Comparison of ENCODE assay signal across 8 cellular contexts in the genomic region with DNA sequence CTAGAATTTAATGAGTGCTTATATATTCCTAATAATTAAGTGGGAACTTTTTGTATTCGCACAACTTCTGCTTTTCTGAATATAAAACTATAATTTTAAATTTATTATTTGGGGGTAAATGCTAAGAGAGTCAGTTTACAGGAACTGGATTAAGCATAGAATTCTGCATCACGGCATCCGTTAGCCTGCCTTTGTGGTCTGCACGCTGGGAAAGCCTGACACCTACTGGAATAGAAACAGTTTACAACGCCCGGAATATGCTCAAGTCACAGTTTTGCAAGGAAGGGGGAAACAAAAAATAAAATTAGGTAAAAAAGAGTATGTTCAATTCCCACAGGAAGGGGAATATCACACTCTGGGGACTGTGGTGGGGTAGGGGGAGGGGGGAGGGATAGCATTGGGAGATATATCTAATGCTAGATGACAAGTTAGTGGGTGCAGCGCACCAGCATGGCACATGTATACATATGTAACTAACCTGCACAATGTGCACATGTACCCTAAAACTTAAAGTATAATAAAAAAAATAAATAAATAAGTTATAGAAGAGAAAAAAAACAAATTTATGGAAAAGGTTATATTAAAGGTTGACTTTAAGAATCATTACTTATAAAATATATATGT. TPM values are rescaled to one million over a fixed set of nuclear protein-coding genes. Genes with fewer than 3 reads are reported as not detected.
A peak's percentile ranks its signal among the peaks of the same experiment; 100 is the strongest.
DNase-seq lines count a peak whose midpoint lies in the region; ATAC-seq and TF ChIP-seq lines count a peak whose summit lies in the region.
"Not testable (repeated sequence)": the region's sequence is repeated elsewhere in the genome, so short reads cannot be mapped to it uniquely, and the experiment has no call there.

No MANE protein-coding gene starts in this region.

- not testable (repeated sequence) for H3K4me3 ChIP-seq in MG63; fibroblast of lung (replicated peaks in 1 of 4; ENCODE audit: control extremely low read depth in 1 of 4, insufficient read depth in 1 of 4, low read depth in 3 of 4, low read length in 4 of 4); testis

- H3K9me3 ChIP-seq in MG63; fibroblast of lung (ENCODE audit: control insufficient read depth, insufficient read depth, low read depth, low read length); testis: not testable (repeated sequence)

- H3K9me3 Mint-ChIP-seq in naive thymus-derived CD8-positive, alpha-beta T cell = not testable (repeated sequence)

- H3K4me1 Mint-ChIP-seq in naive thymus-derived CD8-positive, alpha-beta T cell = not testable (repeated sequence)

- not testable (repeated sequence) for H2AFZ ChIP-seq in fibroblast of lung (ENCODE audit: low read length)

- DNase-seq in MG63 (peak; percentile 16), RWPE1 (ENCODE audit: low spot score) (peak; percentile 49), fibroblast of lung (ENCODE audit: low read depth in 2 of 2) (peak; percentile 38 to 77), testis (peak; percentile 70)
- DNase-seq in activated T-helper 1 cell treated with anti-CD3 and anti-CD28 coated beads, Interleukin-2, amount 50 U/mL, for 16 hours (ENCODE audit: low read depth in 1 of 2, low spot score in 1 of 2) = peak; percentile 11 to 21
- peak; percentile 12 to 73 (median 45) for DNase-seq in naive thymus-derived CD8-positive, alpha-beta T cell

- not testable (repeated sequence) for H3K9ac ChIP-seq in fibroblast of lung (ENCODE audit: insufficient read depth, low read length)

- not testable (repeated sequence) for H3K4me3 Mint-ChIP-seq in naive thymus-derived CD8-positive, alpha-beta T cell

- H3K36me3 ChIP-seq in MG63; fibroblast of lung (ENCODE audit: control insufficient read depth, insufficient read depth, low read length); testis (ENCODE audit: low read depth, missing control alignments): not testable (repeated sequence)

- ATAC-seq in HG02571 (IDR thresholded peaks at IDR 0.05; ENCODE audit: unreplicated experiment) = peak; percentile 74
- peak; percentile 85 to 87 for ATAC-seq in naive thymus-derived CD8-positive, alpha-beta T cell

- not testable (repeated sequence) for H3K27me3 ChIP-seq in MG63; fibroblast of lung (ENCODE audit: control insufficient read depth, insufficient read depth, low read length); testis

- not testable (repeated sequence) for H3K4me1 ChIP-seq in fibroblast of lung (ENCODE audit: control insufficient read depth, extremely low read depth, insufficient read depth, low read length); testis

- peak; percentile 73 for TF ChIP-seq CTCF in GM12872 (IDR thresholded peaks at IDR 0.05; ENCODE audit: insufficient read depth, low read depth, low read length)
- TF ChIP-seq CTCF in RWPE1 (conservative IDR thresholded peaks at IDR 0.05; ENCODE audit: low read depth) = peak; percentile 79
- TF ChIP-seq CTCF in fibroblast of lung (conservative IDR thresholded peaks at IDR 0.05 in 1 of 2, IDR thresholded peaks at IDR 0.05 in 1 of 2; ENCODE audit: low read depth in 1 of 2, low read length in 2 of 2) = peak; percentile 83 to 92
- peak in 1 of 3 experiments; percentile 54 for TF ChIP-seq CTCF in testis (IDR thresholded peaks at IDR 0.05)

- H3K27ac ChIP-seq in RWPE1; fibroblast of lung (ENCODE audit: insufficient read depth, low read length); testis: not testable (repeated sequence)

- intact Hi-C loops in testis (cut with DNase I; ENCODE audit: low total_unique reads) = not testable (repeated sequence)

- WGBS in testis, 2 donors = 17 to 20% methylated on average over 7 of the region's 7 CpGs

- H3K27ac Mint-ChIP-seq in naive thymus-derived CD8-positive, alpha-beta T cell = not testable (repeated sequence)

- not testable (repeated sequence) for H3K27me3 Mint-ChIP-seq in naive thymus-derived CD8-positive, alpha-beta T cell

- CTCF ChIA-PET in RWPE1 (lab: Yijun Ruan, JAX) = not testable (repeated sequence)

- H4K20me1 ChIP-seq in fibroblast of lung (ENCODE audit: control insufficient read depth, extremely low read depth, insufficient read depth, low read length) = not testable (repeated sequence)

- H3K79me2 ChIP-seq in fibroblast of lung (ENCODE audit: control insufficient read depth, insufficient read depth, low read length) = not testable (repeated sequence)

- H3K36me3 Mint-ChIP-seq in naive thymus-derived CD8-positive, alpha-beta T cell = not testable (repeated sequence)

- not testable (repeated sequence) for H3K4me2 ChIP-seq in fibroblast of lung (ENCODE audit: extremely low read depth, insufficient read depth, low read length)

- not testable (repeated sequence) for TF ChIP-seq POLR2A in testis (IDR thresholded peaks at IDR 0.05)

- POLR2A ChIA-PET in RWPE1 (lab: Yijun Ruan, JAX; ENCODE audit: low non-redundant PET); naive thymus-derived CD8-positive, alpha-beta T cell (lab: Charles Lee): not testable (repeated sequence)

RNA-seq across cellular contexts. Expression of gene MMRN1, which starts 7.3 kb away (rescaled TPM):
- not detected in 2 replicates for total RNA-seq in MG63 (2014; rRNA removed; shearing (Covaris generic); ENCODE audit: low replicate concordance)
- total RNA-seq in fibroblast of lung (under 0.01 TPM in 2 replicates), testis (1 to 10 TPM; 4.8 to 7.1 TPM)
- polyA plus RNA-seq in fibroblast of lung (not detected in 2 replicates), testis (ENCODE audit: insufficient read depth, low read depth, low replicate concordance) (17.4 TPM)
- not detected in 2 replicates for polyA plus RNA-seq in fibroblast of lung (2012)
- 2.4 TPM in 1 of 2 replicates, not detected in the other for polyA minus RNA-seq in fibroblast of lung (ENCODE audit: low replicate concordance)
- total RNA-seq in naive thymus-derived CD8-positive, alpha-beta T cell = under 1 TPM; 0.08 to 0.11 TPM
- not detected for polyA plus RNA-seq in naive thymus-derived CD8-positive, alpha-beta T cell

Comparison
In these comparisons a context has a peak if more than half of its experiments do, and no peak if none do; other contexts are left out.
1. DNase-seq: peak in every context shown above with its lines; median percentile 70 in testis; 58 in fibroblast of lung; 49 in RWPE1; 45 in naive thymus-derived CD8-positive, alpha-beta T cell; 16 in MG63; 16 in activated T-helper 1 cell treated with anti-CD3 and anti-CD28 coated beads, Interleukin-2, amount 50 U/mL, for 16 hours.